ENCODE assay signal across 13 cellular contexts in the genomic region with DNA sequence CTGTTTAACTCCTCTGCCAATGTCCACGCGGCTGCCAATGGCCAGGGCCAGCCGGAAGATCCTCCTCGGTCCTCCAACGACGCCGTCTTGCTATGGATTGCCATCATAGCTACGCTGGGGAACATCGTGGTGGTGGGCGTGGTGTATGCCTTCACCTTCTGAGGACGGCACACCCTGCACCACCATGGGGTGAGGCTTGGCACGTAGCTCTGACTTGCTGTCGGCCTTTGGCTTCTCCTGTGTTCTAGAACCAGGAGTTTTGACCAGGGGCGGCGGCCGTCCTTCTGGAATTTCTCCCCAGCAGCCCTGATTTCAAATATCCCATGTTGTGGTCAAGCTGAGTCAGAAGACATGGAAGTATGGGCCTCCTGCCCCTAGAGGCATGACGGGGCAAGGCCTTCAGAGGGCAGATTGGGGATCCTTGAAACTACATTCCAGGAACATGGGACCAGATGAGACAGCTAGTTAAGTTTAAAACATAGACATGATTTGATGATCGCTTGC. TPM values are rescaled to one million over a fixed set of nuclear protein-coding genes. Genes with fewer than 3 reads are reported as not detected.
DNase-seq lines count a peak whose midpoint lies in the region; ATAC-seq and TF ChIP-seq lines count a peak whose summit lies in the region.
"Had no signal": no experiment of that assay in that cellular context is flagged by ENCODE, and none has a peak within 500 bp of the region (broad histone marks: within the 10 kb centered on the region; RNA-seq: fewer than 3 reads in every experiment).

No MANE protein-coding gene starts in this region.

- in situ Hi-C loops in ACHN (cut with HindIII; ENCODE audit: low pct_ligation_motif_present, low pct_unique_long_range_greater_than_20kb, low sequenced_read_pairs) = no loop called here

- ATAC-seq in GM21737 (IDR thresholded peaks at IDR 0.05; ENCODE audit: unreplicated experiment) (no peak), HG02840 (IDR thresholded peaks at IDR 0.05; ENCODE audit: low FRiP score, unreplicated experiment) (no peak)

- no peak for TF ChIP-seq CTCF in HEK293 (tag by site-specific recombination; IDR thresholded peaks at IDR 0.05)

- peaks cover 0 to 23% of the 10 kb centered on the region in 2 experiments; a peak in 1 of 3 replicates for H3K36me3 ChIP-seq in HEK293 (ENCODE audit: control insufficient read depth in 2 of 2, insufficient read depth in 1 of 2, low read length in 2 of 2)

- DNase-seq in ACHN (peak; percentile 7), astrocyte of the hippocampus (ENCODE audit: low read depth, low spot score) (peak; percentile 39), mesenteric fat pad (ENCODE audit: low spot score) (peak; percentile 81), NCI-H1694 (lab: John Stamatoyannopoulos, UW) (no peak), foreskin melanocyte (no peak)
- DNase-seq: activated CD4-positive, alpha-beta T cell treated with anti-CD3 and anti-CD28 coated beads, Interleukin-2, amount 50 U/mL, for 48 hours; AML-193; NCI-H146; NCI-H446 treated with DMSO at 0.1 percent for 48 hours had no signal

- CTCF ChIA-PET in HEK293 (lab: Yijun Ruan, JAX) = interaction anchor here (0.9 to 3.4 kb wide), 2 partner anchors 14 to 37 kb away, joined by 4 to 9 read pairs; no protein-coding TSS in a partner anchor

- H3K4me1 ChIP-seq in HEK293 (ENCODE audit: control insufficient read depth, insufficient read depth, low read length) = peaks cover 12% of the 10 kb centered on the region

- H3K9me3 ChIP-seq in HEK293 (ENCODE audit: control insufficient read depth, insufficient read depth, low read depth, low read length) = no peaks in the 10 kb centered on the region

- no peak overlapping the region for H3K4me3 ChIP-seq in HEK293 (ENCODE audit: low read depth, low read length)

- no peak overlapping the region for H3K27ac ChIP-seq in HEK293 (ENCODE audit: extremely low read depth, low read depth, low read length)
- H3K27ac ChIP-seq: KMS-11 had no signal

- POLR2A ChIA-PET in HEK293 (lab: Yijun Ruan, JAX) = no interaction called here

TF ChIP-seq in HEK293, 187 proteins besides CTCF, POLR2A, EP300 and RAD21:
- TF ChIP-seq, protein P1, sequence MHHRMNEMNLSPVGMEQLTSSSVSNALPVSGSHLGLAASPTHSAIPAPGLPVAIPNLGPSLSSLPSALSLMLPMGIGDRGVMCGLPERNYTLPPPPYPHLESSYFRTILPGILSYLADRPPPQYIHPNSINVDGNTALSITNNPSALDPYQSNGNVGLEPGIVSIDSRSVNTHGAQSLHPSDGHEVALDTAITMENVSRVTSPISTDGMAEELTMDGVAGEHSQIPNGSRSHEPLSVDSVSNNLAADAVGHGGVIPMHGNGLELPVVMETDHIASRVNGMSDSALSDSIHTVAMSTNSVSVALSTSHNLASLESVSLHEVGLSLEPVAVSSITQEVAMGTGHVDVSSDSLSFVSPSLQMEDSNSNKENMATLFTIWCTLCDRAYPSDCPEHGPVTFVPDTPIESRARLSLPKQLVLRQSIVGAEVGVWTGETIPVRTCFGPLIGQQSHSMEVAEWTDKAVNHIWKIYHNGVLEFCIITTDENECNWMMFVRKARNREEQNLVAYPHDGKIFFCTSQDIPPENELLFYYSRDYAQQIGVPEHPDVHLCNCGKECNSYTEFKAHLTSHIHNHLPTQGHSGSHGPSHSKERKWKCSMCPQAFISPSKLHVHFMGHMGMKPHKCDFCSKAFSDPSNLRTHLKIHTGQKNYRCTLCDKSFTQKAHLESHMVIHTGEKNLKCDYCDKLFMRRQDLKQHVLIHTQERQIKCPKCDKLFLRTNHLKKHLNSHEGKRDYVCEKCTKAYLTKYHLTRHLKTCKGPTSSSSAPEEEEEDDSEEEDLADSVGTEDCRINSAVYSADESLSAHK (tag by site-specific recombination; IDR thresholded peaks at IDR 0.05) = peak; percentile 84
- TF ChIP-seq, protein P2, sequence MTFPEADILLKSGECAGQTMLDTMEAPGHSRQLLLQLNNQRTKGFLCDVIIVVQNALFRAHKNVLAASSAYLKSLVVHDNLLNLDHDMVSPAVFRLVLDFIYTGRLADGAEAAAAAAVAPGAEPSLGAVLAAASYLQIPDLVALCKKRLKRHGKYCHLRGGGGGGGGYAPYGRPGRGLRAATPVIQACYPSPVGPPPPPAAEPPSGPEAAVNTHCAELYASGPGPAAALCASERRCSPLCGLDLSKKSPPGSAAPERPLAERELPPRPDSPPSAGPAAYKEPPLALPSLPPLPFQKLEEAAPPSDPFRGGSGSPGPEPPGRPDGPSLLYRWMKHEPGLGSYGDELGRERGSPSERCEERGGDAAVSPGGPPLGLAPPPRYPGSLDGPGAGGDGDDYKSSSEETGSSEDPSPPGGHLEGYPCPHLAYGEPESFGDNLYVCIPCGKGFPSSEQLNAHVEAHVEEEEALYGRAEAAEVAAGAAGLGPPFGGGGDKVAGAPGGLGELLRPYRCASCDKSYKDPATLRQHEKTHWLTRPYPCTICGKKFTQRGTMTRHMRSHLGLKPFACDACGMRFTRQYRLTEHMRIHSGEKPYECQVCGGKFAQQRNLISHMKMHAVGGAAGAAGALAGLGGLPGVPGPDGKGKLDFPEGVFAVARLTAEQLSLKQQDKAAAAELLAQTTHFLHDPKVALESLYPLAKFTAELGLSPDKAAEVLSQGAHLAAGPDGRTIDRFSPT (tag by site-specific recombination; IDR thresholded peaks at IDR 0.05) = no peak
TF ChIP-seq in HEK293: peak in this region for 1.

RNA-seq across cellular contexts. Expression of a gene that starts 47.5 kb away (rescaled TPM):
- 2.7 TPM for total RNA-seq in mesenteric fat pad

Comparison
In these comparisons a context has a peak if more than half of its experiments do, and no peak if none do; other contexts are left out.
1. DNase-seq: peak in ACHN (single experiment), astrocyte of the hippocampus (single experiment) and mesenteric fat pad (single experiment); none in NCI-H1694 (single experiment) and foreskin melanocyte (single experiment).